ENCODE assay signal across 1 cellular context in the genomic region with DNA sequence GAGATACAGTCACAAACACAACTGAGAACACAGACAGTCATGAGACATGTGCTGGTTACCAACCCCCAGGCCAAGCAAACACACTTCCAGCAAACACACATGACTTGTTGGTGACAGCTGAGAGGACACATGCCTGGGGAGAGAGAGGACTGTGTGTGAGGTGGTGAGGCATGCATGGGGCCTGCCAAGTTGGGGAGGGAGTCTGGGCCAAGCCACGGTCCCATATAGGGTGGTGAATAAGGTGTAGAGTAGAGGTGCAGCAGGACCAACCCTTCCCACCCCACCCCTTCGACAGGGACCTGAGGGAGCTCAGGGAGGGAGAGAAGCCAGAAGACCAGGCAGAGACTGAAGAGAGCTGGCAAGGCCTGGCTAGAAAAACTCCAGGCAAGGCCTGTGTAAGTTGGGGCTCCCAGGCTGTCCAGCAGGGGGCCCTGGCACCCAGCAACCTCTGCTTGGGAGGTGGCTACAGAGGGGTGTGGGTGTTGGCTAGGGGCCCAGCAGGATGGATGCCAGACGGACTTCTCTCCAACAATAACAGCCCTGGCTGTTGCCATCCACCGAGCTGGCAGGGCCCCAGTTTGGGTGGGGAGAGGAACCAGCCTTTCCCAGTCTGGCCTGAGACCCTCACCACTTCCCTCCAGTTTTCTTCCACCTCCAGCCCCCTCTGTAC.
TF ChIP-seq lines count a peak whose summit lies in the region.

No MANE protein-coding gene starts in this region.

TF ChIP-seq in HepG2, 621 proteins besides CTCF, POLR2A, EP300 and RAD21 (continues in another document):
- TF ChIP-seq, protein P1, sequence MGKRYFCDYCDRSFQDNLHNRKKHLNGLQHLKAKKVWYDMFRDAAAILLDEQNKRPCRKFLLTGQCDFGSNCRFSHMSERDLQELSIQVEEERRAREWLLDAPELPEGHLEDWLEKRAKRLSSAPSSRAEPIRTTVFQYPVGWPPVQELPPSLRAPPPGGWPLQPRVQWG (CRISPR knock-in tag; IDR thresholded peaks at IDR 0.05; ENCODE audit: borderline replicate concordance, low read depth): no peak
- TF ChIP-seq, protein P2, sequence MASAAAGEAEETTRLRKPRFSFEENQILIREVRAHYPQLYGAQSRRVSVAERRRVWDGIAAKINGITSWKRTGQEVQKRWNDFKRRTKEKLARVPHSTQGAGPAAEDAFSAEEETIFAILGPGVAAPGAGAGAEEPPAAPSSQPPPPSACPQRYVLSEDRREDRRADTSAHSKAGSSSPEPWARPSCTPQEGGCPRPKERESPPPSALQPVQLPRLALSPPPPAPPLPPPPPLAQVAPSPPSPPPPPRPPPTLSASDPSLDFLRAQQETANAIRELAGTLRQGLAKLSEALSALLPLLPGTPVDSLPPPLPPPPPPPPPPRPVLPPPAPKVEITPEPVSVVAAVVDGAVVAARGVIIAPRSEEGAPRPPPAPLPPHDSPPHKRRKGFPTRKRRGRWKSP (CRISPR knock-in tag; IDR thresholded peaks at IDR 0.05): peak; percentile 58; the same call in 1 of the 2 replicates
- TF ChIP-seq, protein P3, sequence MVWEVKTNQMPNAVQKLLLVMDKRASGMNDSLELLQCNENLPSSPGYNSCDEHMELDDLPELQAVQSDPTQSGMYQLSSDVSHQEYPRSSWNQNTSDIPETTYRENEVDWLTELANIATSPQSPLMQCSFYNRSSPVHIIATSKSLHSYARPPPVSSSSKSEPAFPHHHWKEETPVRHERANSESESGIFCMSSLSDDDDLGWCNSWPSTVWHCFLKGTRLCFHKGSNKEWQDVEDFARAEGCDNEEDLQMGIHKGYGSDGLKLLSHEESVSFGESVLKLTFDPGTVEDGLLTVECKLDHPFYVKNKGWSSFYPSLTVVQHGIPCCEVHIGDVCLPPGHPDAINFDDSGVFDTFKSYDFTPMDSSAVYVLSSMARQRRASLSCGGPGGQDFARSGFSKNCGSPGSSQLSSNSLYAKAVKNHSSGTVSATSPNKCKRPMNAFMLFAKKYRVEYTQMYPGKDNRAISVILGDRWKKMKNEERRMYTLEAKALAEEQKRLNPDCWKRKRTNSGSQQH (CRISPR knock-in tag; IDR thresholded peaks at IDR 0.05; ENCODE audit: low read depth): 0 out of 2 replicates have a peak, but pooled peaks have one; percentile 44
- TF ChIP-seq YY1 (IDR thresholded peaks at IDR 0.05; ENCODE audit: insufficient read depth, insufficient replicate concordance, low read depth, low read length) (peak; percentile 19), LCORL (IDR thresholded peaks at IDR 0.05) (no peak), LCORL (CRISPR knock-in tag; IDR thresholded peaks at IDR 0.05) (peak; percentile 88), SAP130 (CRISPR knock-in tag; IDR thresholded peaks at IDR 0.05; ENCODE audit: low read depth) (peak; percentile 75), KLF9 (CRISPR knock-in tag; IDR thresholded peaks at IDR 0.05; ENCODE audit: low read depth) (no peak), SMAD1 (CRISPR knock-in tag; IDR thresholded peaks at IDR 0.05; ENCODE audit: borderline replicate concordance, low read depth) (peak; percentile 84; the same call in 1 of the 2 replicates), ZSCAN12 (CRISPR knock-in tag; IDR thresholded peaks at IDR 0.05) (no peak), KDM2A (CRISPR knock-in tag; IDR thresholded peaks at IDR 0.05; ENCODE audit: borderline replicate concordance, low read depth) (peak; percentile 62; the same call in 1 of the 2 replicates), ATF1 (CRISPR knock-in tag; IDR thresholded peaks at IDR 0.05) (no peak), PHF8 (CRISPR knock-in tag; IDR thresholded peaks at IDR 0.05) (peak; percentile 46; the same call in 1 of the 2 replicates), ONECUT2 (CRISPR knock-in tag; IDR thresholded peaks at IDR 0.05) (no peak), SRSF9 (IDR thresholded peaks at IDR 0.05; ENCODE audit: borderline replicate concordance, insufficient read depth, low read depth, low read length, poor library complexity, severe bottlenecking) (no peak), BHLHE40 (IDR thresholded peaks at IDR 0.05; ENCODE audit: low read length) (peak; percentile 66), AGO2 (optimal IDR thresholded peaks at IDR 0.05; ENCODE audit: low read depth, low read length) (no peak), ATF7 (IDR thresholded peaks at IDR 0.05) (no peak), ATF7 (CRISPR knock-in tag; IDR thresholded peaks at IDR 0.05) (no peak), PTBP1 (IDR thresholded peaks at IDR 0.05; ENCODE audit: low read depth, low read length, poor library complexity, severe bottlenecking) (peak; percentile 20), ZNF383 (CRISPR knock-in tag; IDR thresholded peaks at IDR 0.05; ENCODE audit: borderline replicate concordance) (no peak), ZNF124 (CRISPR knock-in tag; IDR thresholded peaks at IDR 0.05) (0 out of 2 replicates have a peak, but pooled peaks have one; percentile 49), DNMT1 (CRISPR knock-in tag; IDR thresholded peaks at IDR 0.05) (no peak), BORCS8-MEF2B (CRISPR knock-in tag; IDR thresholded peaks at IDR 0.05) (no peak), NFE2L2 (IDR thresholded peaks at IDR 0.05; ENCODE audit: low read length) (no peak), MEIS1 (CRISPR knock-in tag; IDR thresholded peaks at IDR 0.05; ENCODE audit: borderline replicate concordance) (0 out of 2 replicates have a peak, but pooled peaks have one; percentile 74), MXD4 (CRISPR knock-in tag; IDR thresholded peaks at IDR 0.05) (peak; percentile 76), TARDBP (CRISPR knock-in tag; IDR thresholded peaks at IDR 0.05) (peak; percentile 43; the same call in 1 of the 2 replicates), TSC22D2 (CRISPR knock-in tag; IDR thresholded peaks at IDR 0.05; ENCODE audit: borderline replicate concordance) (0 out of 2 replicates have a peak, but pooled peaks have one; percentile 4), ZNF556 (CRISPR knock-in tag; IDR thresholded peaks at IDR 0.05; ENCODE audit: borderline replicate concordance) (peak; percentile 41; the same call in 1 of the 2 replicates), KDM1A (CRISPR knock-in tag; IDR thresholded peaks at IDR 0.05) (0 out of 2 replicates have a peak, but pooled peaks have one; percentile 36), MAZ (IDR thresholded peaks at IDR 0.05; ENCODE audit: borderline replicate concordance, low read depth, low read length) (peak; percentile 51; the same call in 1 of the 2 replicates), MAZ (CRISPR knock-in tag; IDR thresholded peaks at IDR 0.05; ENCODE audit: low read depth) (peak; percentile 68), HOXA3 (CRISPR knock-in tag; IDR thresholded peaks at IDR 0.05) (peak; percentile 68; the same call in 1 of the 2 replicates), FLYWCH1 (CRISPR knock-in tag; IDR thresholded peaks at IDR 0.05) (peak; percentile 67; the same call in 1 of the 2 replicates), ZNF780A (CRISPR knock-in tag; IDR thresholded peaks at IDR 0.05) (no peak), ZBTB20 (CRISPR knock-in tag; IDR thresholded peaks at IDR 0.05; ENCODE audit: borderline replicate concordance, low read depth) (no peak), ATF7-NPFF (CRISPR knock-in tag; IDR thresholded peaks at IDR 0.05; ENCODE audit: low read depth) (no peak), KDM3A (CRISPR knock-in tag; IDR thresholded peaks at IDR 0.05; ENCODE audit: low read depth) (peak; percentile 80; the same call in 1 of the 2 replicates), ZNF205 (CRISPR knock-in tag; IDR thresholded peaks at IDR 0.05) (no peak)
- TF ChIP-seq, protein P4, sequence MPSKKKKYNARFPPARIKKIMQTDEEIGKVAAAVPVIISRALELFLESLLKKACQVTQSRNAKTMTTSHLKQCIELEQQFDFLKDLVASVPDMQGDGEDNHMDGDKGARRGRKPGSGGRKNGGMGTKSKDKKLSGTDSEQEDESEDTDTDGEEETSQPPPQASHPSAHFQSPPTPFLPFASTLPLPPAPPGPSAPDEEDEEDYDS (CRISPR knock-in tag; IDR thresholded peaks at IDR 0.05): 0 out of 2 replicates have a peak, but pooled peaks have one; percentile 12
- TF ChIP-seq, protein P5, sequence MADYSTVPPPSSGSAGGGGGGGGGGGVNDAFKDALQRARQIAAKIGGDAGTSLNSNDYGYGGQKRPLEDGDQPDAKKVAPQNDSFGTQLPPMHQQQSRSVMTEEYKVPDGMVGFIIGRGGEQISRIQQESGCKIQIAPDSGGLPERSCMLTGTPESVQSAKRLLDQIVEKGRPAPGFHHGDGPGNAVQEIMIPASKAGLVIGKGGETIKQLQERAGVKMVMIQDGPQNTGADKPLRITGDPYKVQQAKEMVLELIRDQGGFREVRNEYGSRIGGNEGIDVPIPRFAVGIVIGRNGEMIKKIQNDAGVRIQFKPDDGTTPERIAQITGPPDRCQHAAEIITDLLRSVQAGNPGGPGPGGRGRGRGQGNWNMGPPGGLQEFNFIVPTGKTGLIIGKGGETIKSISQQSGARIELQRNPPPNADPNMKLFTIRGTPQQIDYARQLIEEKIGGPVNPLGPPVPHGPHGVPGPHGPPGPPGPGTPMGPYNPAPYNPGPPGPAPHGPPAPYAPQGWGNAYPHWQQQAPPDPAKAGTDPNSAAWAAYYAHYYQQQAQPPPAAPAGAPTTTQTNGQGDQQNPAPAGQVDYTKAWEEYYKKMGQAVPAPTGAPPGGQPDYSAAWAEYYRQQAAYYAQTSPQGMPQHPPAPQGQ (CRISPR knock-in tag; IDR thresholded peaks at IDR 0.05; ENCODE audit: borderline replicate concordance): 0 out of 2 replicates have a peak, but pooled peaks have one; percentile 81
- TF ChIP-seq, protein P6, sequence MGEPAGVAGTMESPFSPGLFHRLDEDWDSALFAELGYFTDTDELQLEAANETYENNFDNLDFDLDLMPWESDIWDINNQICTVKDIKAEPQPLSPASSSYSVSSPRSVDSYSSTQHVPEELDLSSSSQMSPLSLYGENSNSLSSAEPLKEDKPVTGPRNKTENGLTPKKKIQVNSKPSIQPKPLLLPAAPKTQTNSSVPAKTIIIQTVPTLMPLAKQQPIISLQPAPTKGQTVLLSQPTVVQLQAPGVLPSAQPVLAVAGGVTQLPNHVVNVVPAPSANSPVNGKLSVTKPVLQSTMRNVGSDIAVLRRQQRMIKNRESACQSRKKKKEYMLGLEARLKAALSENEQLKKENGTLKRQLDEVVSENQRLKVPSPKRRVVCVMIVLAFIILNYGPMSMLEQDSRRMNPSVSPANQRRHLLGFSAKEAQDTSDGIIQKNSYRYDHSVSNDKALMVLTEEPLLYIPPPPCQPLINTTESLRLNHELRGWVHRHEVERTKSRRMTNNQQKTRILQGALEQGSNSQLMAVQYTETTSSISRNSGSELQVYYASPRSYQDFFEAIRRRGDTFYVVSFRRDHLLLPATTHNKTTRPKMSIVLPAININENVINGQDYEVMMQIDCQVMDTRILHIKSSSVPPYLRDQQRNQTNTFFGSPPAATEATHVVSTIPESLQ (CRISPR knock-in tag; conservative IDR thresholded peaks at IDR 0.05): no peak
- TF ChIP-seq, protein P7, sequence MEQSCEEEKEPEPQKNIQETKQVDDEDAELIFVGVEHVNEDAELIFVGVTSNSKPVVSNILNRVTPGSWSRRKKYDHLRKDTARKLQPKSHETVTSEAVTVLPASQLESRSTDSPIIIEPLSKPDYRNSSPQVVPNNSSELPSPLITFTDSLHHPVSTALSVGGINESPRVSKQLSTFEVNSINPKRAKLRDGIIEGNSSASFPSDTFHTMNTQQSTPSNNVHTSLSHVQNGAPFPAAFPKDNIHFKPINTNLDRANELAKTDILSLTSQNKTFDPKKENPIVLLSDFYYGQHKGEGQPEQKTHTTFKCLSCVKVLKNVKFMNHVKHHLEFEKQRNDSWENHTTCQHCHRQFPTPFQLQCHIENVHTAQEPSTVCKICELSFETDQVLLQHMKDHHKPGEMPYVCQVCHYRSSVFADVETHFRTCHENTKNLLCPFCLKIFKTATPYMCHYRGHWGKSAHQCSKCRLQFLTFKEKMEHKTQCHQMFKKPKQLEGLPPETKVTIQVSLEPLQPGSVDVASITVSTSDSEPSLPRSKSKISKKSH (CRISPR knock-in tag; IDR thresholded peaks at IDR 0.05; ENCODE audit: borderline replicate concordance): peak; percentile 69
- TF ChIP-seq, protein P8, sequence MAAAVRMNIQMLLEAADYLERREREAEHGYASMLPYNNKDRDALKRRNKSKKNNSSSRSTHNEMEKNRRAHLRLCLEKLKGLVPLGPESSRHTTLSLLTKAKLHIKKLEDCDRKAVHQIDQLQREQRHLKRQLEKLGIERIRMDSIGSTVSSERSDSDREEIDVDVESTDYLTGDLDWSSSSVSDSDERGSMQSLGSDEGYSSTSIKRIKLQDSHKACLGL (CRISPR knock-in tag; IDR thresholded peaks at IDR 0.05): peak; percentile 69
- TF ChIP-seq, protein P9, sequence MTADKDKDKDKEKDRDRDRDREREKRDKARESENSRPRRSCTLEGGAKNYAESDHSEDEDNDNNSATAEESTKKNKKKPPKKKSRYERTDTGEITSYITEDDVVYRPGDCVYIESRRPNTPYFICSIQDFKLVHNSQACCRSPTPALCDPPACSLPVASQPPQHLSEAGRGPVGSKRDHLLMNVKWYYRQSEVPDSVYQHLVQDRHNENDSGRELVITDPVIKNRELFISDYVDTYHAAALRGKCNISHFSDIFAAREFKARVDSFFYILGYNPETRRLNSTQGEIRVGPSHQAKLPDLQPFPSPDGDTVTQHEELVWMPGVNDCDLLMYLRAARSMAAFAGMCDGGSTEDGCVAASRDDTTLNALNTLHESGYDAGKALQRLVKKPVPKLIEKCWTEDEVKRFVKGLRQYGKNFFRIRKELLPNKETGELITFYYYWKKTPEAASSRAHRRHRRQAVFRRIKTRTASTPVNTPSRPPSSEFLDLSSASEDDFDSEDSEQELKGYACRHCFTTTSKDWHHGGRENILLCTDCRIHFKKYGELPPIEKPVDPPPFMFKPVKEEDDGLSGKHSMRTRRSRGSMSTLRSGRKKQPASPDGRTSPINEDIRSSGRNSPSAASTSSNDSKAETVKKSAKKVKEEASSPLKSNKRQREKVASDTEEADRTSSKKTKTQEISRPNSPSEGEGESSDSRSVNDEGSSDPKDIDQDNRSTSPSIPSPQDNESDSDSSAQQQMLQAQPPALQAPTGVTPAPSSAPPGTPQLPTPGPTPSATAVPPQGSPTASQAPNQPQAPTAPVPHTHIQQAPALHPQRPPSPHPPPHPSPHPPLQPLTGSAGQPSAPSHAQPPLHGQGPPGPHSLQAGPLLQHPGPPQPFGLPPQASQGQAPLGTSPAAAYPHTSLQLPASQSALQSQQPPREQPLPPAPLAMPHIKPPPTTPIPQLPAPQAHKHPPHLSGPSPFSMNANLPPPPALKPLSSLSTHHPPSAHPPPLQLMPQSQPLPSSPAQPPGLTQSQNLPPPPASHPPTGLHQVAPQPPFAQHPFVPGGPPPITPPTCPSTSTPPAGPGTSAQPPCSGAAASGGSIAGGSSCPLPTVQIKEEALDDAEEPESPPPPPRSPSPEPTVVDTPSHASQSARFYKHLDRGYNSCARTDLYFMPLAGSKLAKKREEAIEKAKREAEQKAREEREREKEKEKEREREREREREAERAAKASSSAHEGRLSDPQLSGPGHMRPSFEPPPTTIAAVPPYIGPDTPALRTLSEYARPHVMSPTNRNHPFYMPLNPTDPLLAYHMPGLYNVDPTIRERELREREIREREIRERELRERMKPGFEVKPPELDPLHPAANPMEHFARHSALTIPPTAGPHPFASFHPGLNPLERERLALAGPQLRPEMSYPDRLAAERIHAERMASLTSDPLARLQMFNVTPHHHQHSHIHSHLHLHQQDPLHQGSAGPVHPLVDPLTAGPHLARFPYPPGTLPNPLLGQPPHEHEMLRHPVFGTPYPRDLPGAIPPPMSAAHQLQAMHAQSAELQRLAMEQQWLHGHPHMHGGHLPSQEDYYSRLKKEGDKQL (CRISPR knock-in tag; IDR thresholded peaks at IDR 0.05; ENCODE audit: low read depth): no peak
- TF ChIP-seq, protein P10, sequence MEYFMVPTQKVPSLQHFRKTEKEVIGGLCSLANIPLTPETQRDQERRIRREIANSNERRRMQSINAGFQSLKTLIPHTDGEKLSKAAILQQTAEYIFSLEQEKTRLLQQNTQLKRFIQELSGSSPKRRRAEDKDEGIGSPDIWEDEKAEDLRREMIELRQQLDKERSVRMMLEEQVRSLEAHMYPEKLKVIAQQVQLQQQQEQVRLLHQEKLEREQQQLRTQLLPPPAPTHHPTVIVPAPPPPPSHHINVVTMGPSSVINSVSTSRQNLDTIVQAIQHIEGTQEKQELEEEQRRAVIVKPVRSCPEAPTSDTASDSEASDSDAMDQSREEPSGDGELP (IDR thresholded peaks at IDR 0.05; ENCODE audit: borderline replicate concordance, low read depth): peak; percentile 72; the same call in 1 of the 2 replicates
